In the genomic region with DNA sequence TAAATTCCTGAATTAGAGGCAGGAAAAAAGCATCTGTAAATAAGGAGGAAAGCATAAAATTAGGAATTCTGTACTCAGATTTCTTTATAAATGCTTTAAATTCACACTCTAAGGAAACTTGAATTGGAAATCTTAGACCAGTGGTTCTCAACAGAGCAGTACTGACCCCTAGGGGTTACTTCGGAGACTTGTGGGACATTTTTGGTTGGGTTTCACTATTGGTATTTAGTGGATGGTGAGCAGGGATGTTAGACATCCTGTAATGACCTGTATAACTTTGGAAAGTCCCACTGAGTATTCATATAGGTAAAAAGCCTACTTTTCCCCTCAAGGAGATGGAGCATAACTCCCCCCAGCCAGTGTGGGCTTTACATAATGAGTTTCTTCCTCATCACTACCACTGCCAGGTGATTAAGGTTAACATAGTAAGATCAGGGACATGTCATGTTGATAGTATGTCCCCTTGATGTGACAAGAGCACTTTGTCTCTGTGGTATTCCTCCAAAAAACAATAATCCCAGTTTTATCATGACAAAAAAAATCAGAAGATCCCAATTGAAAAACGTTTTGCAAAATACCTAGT, we compare ENCODE assay signal across 8 cellular contexts.
A peak's percentile ranks its signal among the peaks of the same experiment; 100 is the strongest.
DNase-seq lines count a peak whose midpoint lies in the region; ATAC-seq and TF ChIP-seq lines count a peak whose summit lies in the region.

No MANE protein-coding gene starts in this region.

- POLR2A ChIA-PET in RWPE1 (lab: Yijun Ruan, JAX; ENCODE audit: low non-redundant PET): no interaction called here

- no peak overlapping the region for H3K27ac ChIP-seq in RWPE1

- peak; percentile 72 for ATAC-seq in GM21390 (IDR thresholded peaks at IDR 0.05; ENCODE audit: unreplicated experiment)

- CTCF ChIA-PET in RWPE1 (lab: Yijun Ruan, JAX): interaction anchor here (0.6 to 0.7 kb wide), 2 partner anchors 75 to 262 kb away, joined by 3 to 9 read pairs; no protein-coding TSS in a partner anchor

- DNase-seq in NCI-H510A treated with DMSO at 0.1 percent for 48 hours (lab: John Stamatoyannopoulos, UW): peak; percentile 79
- DNase-seq in NCI-H510A (lab: John Stamatoyannopoulos, UW): no peak
- DNase-seq in HuH-7.5 (ENCODE audit: low spot score): peak; percentile 43
- DNase-seq in RWPE1 (ENCODE audit: low spot score): peak; percentile 69
- peak; percentile 7 for DNase-seq in brain pericyte (ENCODE audit: low read depth, low spot score)
- peak; percentile 70 for DNase-seq in iris pigment epithelial cell (ENCODE audit: low read depth)
- DNase-seq in stromal cell of bone marrow (ENCODE audit: low read depth): peak; percentile 41

- peak; percentile 60 for TF ChIP-seq CTCF in RWPE1 (conservative IDR thresholded peaks at IDR 0.05; ENCODE audit: low read depth)
